Comparison of ENCODE assay signal across 1 cellular context in genomic region chr3:195863121-195864061, GRCh38.
TF ChIP-seq lines count a peak whose summit lies in the region.

No MANE protein-coding gene starts in this region.

TF ChIP-seq in K562, 482 proteins besides CTCF, POLR2A, EP300 and RAD21 (continued from another document and continues in another):
- peak in 1 of 2 experiments; percentile 26 for TF ChIP-seq E2F6 (IDR thresholded peaks at IDR 0.05; ENCODE audit: borderline replicate concordance in 1 of 2, extremely low read depth in 1 of 2, insufficient read depth in 1 of 2, insufficient read length in 1 of 2, low read depth in 1 of 2, low read length in 1 of 2, poor library complexity in 1 of 2, severe bottlenecking in 1 of 2)
- no peak for TF ChIP-seq AFF1 (IDR thresholded peaks at IDR 0.05; ENCODE audit: low read depth in 1 of 2, partially characterized antibody in 2 of 2)
- TF ChIP-seq ZNF445 (CRISPR knock-in tag; IDR thresholded peaks at IDR 0.05; ENCODE audit: low read depth): no peak
- no peak for TF ChIP-seq ZNF77 (CRISPR knock-in tag; IDR thresholded peaks at IDR 0.05)
- TF ChIP-seq STAG1 (CRISPR knock-in tag; IDR thresholded peaks at IDR 0.05; ENCODE audit: borderline replicate concordance): peak; percentile 79; the same call in 1 of the 2 replicates
- TF ChIP-seq HSF4 (CRISPR knock-in tag; IDR thresholded peaks at IDR 0.05; ENCODE audit: borderline replicate concordance): no peak
- no peak for TF ChIP-seq IFI16 (CRISPR knock-in tag; IDR thresholded peaks at IDR 0.05)
- TF ChIP-seq SMC3 (conservative IDR thresholded peaks at IDR 0.05; ENCODE audit: insufficient read depth, low read depth, low read length): peak; percentile 97
- TF ChIP-seq ATF1 (CRISPR knock-in tag; IDR thresholded peaks at IDR 0.05): no peak
- TF ChIP-seq ATF1 (tag; IDR thresholded peaks at IDR 0.05): peak; percentile 27; the same call in 1 of the 2 replicates
- TF ChIP-seq BHLHE40 (IDR thresholded peaks at IDR 0.05; ENCODE audit: low read length): 0 out of 2 replicates have a peak, but pooled peaks have one; percentile 18
- TF ChIP-seq GABPB1 (CRISPR knock-in tag; IDR thresholded peaks at IDR 0.05): peak; percentile 29; the same call in 1 of the 2 replicates
- TF ChIP-seq VEZF1 (CRISPR knock-in tag; IDR thresholded peaks at IDR 0.05): peak; percentile 33; the same call in 1 of the 2 replicates
- peak; percentile 94 for TF ChIP-seq DEAF1 (CRISPR knock-in tag; IDR thresholded peaks at IDR 0.05)
- TF ChIP-seq UBTF (IDR thresholded peaks at IDR 0.05; ENCODE audit: borderline replicate concordance in 1 of 2, low read depth in 2 of 2, low read length in 2 of 2): peak in 1 of 2 experiments; percentile 87; a peak in 2 of 4 replicates
- TF ChIP-seq CC2D1A (IDR thresholded peaks at IDR 0.05): peak; percentile 72
- TF ChIP-seq TBP (optimal IDR thresholded peaks at IDR 0.05; ENCODE audit: low read depth, low read length): no peak
- TF ChIP-seq E2F5 (CRISPR knock-in tag; IDR thresholded peaks at IDR 0.05): peak; percentile 41; the same call in 1 of the 2 replicates
- 0 out of 2 replicates have a peak, but pooled peaks have one; percentile 39 for TF ChIP-seq ATF7 (IDR thresholded peaks at IDR 0.05)
- TF ChIP-seq MEF2D (tag; conservative IDR thresholded peaks at IDR 0.05; ENCODE audit: low read depth): no peak
- TF ChIP-seq BRCA1 (IDR thresholded peaks at IDR 0.05): no peak
- no peak for TF ChIP-seq BRCA1 (CRISPR knock-in tag; IDR thresholded peaks at IDR 0.05)
- no peak for TF ChIP-seq ZNF41 (CRISPR knock-in tag; conservative IDR thresholded peaks at IDR 0.05)
- peak; percentile 70; the same call in 1 of the 2 replicates for TF ChIP-seq ZBTB33 (CRISPR knock-in tag; IDR thresholded peaks at IDR 0.05)
- peak in 1 of 2 experiments; percentile 88; a peak in 3 of 4 replicates for TF ChIP-seq MAZ (CRISPR knock-in tag; conservative IDR thresholded peaks at IDR 0.05 in 1 of 2, IDR thresholded peaks at IDR 0.05 in 1 of 2)
- 0 out of 2 replicates have a peak, but pooled peaks have one; percentile 27 for TF ChIP-seq ARID4B (CRISPR knock-in tag; IDR thresholded peaks at IDR 0.05)
- TF ChIP-seq MYC (IDR thresholded peaks at IDR 0.05; ENCODE audit: low read depth, low read length): peak; percentile 48; the same call in 1 of the 2 replicates
- TF ChIP-seq MYC (CRISPR knock-in tag; IDR thresholded peaks at IDR 0.05; ENCODE audit: borderline replicate concordance, low read depth): no peak
- peak; percentile 44 for TF ChIP-seq CREM (IDR thresholded peaks at IDR 0.05; ENCODE audit: low read depth)
- peak; percentile 92 for TF ChIP-seq ARID2 (IDR thresholded peaks at IDR 0.05)
- peak; percentile 20; the same call in 1 of the 2 replicates for TF ChIP-seq SMAD4 (CRISPR knock-in tag; conservative IDR thresholded peaks at IDR 0.05)
- TF ChIP-seq TFAP4 (CRISPR knock-in tag; IDR thresholded peaks at IDR 0.05; ENCODE audit: borderline replicate concordance): peak; percentile 77; the same call in 1 of the 2 replicates
- TF ChIP-seq FOXJ3 (CRISPR knock-in tag; IDR thresholded peaks at IDR 0.05): no peak
- no peak for TF ChIP-seq ZNF324 (CRISPR knock-in tag; IDR thresholded peaks at IDR 0.05)
- TF ChIP-seq CBX1 (IDR thresholded peaks at IDR 0.05; ENCODE audit: low read depth): no peak
- TF ChIP-seq MAX (CRISPR knock-in tag; IDR thresholded peaks at IDR 0.05): peak; percentile 63; the same call in 1 of the 2 replicates
- peak; percentile 36; the same call in 1 of the 2 replicates for TF ChIP-seq ZNF263 (CRISPR knock-in tag; IDR thresholded peaks at IDR 0.05; ENCODE audit: borderline replicate concordance)
- TF ChIP-seq BCOR (IDR thresholded peaks at IDR 0.05): 0 out of 2 replicates have a peak, but pooled peaks have one; percentile 34
- peak in 1 of 2 experiments; percentile 43; a peak in 1 of 4 replicates for TF ChIP-seq RCOR1 (IDR thresholded peaks at IDR 0.05; ENCODE audit: borderline replicate concordance in 1 of 2, low read depth in 2 of 2, low read length in 2 of 2)
- TF ChIP-seq NRF1 (conservative IDR thresholded peaks at IDR 0.05 in 1 of 2, IDR thresholded peaks at IDR 0.05 in 1 of 2): peak; percentile 35 to 48; a peak in 2 of 4 replicates
